ENCODE assay signal across 21 cellular contexts in genomic region chr12:50097952-50098351, GRCh38.
"Had no signal": no experiment of that assay in that cellular context is flagged by ENCODE, and none has a peak within 500 bp of the region (broad histone marks: within the 10 kb centered on the region; RNA-seq: fewer than 3 reads in every experiment).

No MANE protein-coding gene starts in this region.

- H3K9me3 ChIP-seq: adrenal gland, Peyer's patch had no signal

- ATAC-seq: activated CD8-positive, alpha-beta T cell treated with anti-CD3 and anti-CD28 coated beads for 36 hours; activated T-cell treated with anti-CD3 and anti-CD28 coated beads, Interleukin-2, amount 50 U/mL, for 72 hours had no signal

- H3K27ac Mint-ChIP-seq: activated CD8-positive, alpha-beta T cell treated with anti-CD3 and anti-CD28 coated beads for 36 hours; activated T-cell treated with anti-CD3 and anti-CD28 coated beads, Interleukin-2, amount 50 U/mL, for 72 hours; T-helper 1 cell treated with Interleukin-12 subunit alpha and Interleukin-12 subunit beta and Interleukin-4 antibody, amounts not matched to agents 30 μg/mL and 1 μg/mL, for 36 hours had no signal

- DNase-seq: activated CD4-positive, CD25-positive, alpha-beta regulatory T cell; activated CD8-positive, alpha-beta memory T cell treated with anti-CD3 and anti-CD28 coated beads, Interleukin-2, amount 50 U/mL, for 4 hours; activated CD8-positive, alpha-beta T cell treated with anti-CD3 and anti-CD28 coated beads for 36 hours; activated naive CD4-positive, alpha-beta T cell treated with anti-CD3 and anti-CD28 coated beads, Interleukin-2, amount 50 U/mL, for 16 hours; activated naive CD8-positive, alpha-beta T cell treated with anti-CD3 and anti-CD28 coated beads, Interleukin-2, amount 10 ng/mL, durations not matched to agents 7 days and 5 days; activated T-cell treated with anti-CD3 and anti-CD28 coated beads, Interleukin-2, amount 50 U/mL, for 72 hours; adrenal gland; aorta; KG1; NCI-H1048; NCI-H146; NCI-H187 treated with DMSO at 0.1 percent for 48 hours; NCI-H2081 treated with DMSO at 0.1 percent for 48 hours; NCI-H446; NCI-H524; SHP77; T-helper 9 cell had no signal

- H3K4me1 Mint-ChIP-seq: activated naive CD8-positive, alpha-beta T cell treated with anti-CD3 and anti-CD28 coated beads, Interleukin-2, amount 10 ng/mL, durations not matched to agents 7 days and 5 days; central memory CD8-positive, alpha-beta T cell had no signal

- H3K27ac ChIP-seq: adrenal gland, Peyer's patch, VCaP had no signal

- H3K9me3 Mint-ChIP-seq: activated CD8-positive, alpha-beta T cell treated with anti-CD3 and anti-CD28 coated beads for 36 hours; activated naive CD8-positive, alpha-beta T cell treated with anti-CD3 and anti-CD28 coated beads, Interleukin-2, amount 10 ng/mL, durations not matched to agents 7 days and 5 days; activated T-cell treated with anti-CD3 and anti-CD28 coated beads, Interleukin-2, amount 50 U/mL, for 72 hours; central memory CD8-positive, alpha-beta T cell; T-helper 1 cell treated with Interleukin-12 subunit alpha and Interleukin-12 subunit beta and Interleukin-4 antibody, amounts not matched to agents 30 μg/mL and 1 μg/mL, for 36 hours had no signal

- H3K4me3 Mint-ChIP-seq: activated CD8-positive, alpha-beta T cell treated with anti-CD3 and anti-CD28 coated beads for 36 hours; activated naive CD8-positive, alpha-beta T cell treated with anti-CD3 and anti-CD28 coated beads, Interleukin-2, amount 10 ng/mL, durations not matched to agents 7 days and 5 days; activated T-cell treated with anti-CD3 and anti-CD28 coated beads, Interleukin-2, amount 50 U/mL, for 72 hours; central memory CD8-positive, alpha-beta T cell; T-helper 1 cell treated with Interleukin-12 subunit alpha and Interleukin-12 subunit beta and Interleukin-4 antibody, amounts not matched to agents 30 μg/mL and 1 μg/mL, for 36 hours had no signal

- H3K27me3 Mint-ChIP-seq: activated CD8-positive, alpha-beta T cell treated with anti-CD3 and anti-CD28 coated beads for 36 hours; activated naive CD8-positive, alpha-beta T cell treated with anti-CD3 and anti-CD28 coated beads, Interleukin-2, amount 10 ng/mL, durations not matched to agents 7 days and 5 days; central memory CD8-positive, alpha-beta T cell had no signal
